In genomic region chr14:37597538-37598084, GRCh38 we compare ENCODE assay signal across 10 cellular contexts. TPM values are rescaled to one million over a fixed set of nuclear protein-coding genes. Genes with fewer than 3 reads are reported as not detected.
DNase-seq lines count a peak whose midpoint lies in the region; ATAC-seq, FAIRE-seq and TF ChIP-seq lines count a peak whose summit lies in the region.
"Had no signal": no experiment of that assay in that cellular context is flagged by ENCODE, and none has a peak within 500 bp of the region (broad histone marks: within the 10 kb centered on the region; RNA-seq: fewer than 3 reads in every experiment).

No MANE protein-coding gene starts in this region.

- peaks cover 22% of the 10 kb centered on the region for H3K4me1 ChIP-seq in ectodermal cell (ENCODE audit: control insufficient read depth, insufficient read depth, low read length)
- no peaks in the 10 kb centered on the region for H3K4me1 ChIP-seq in naive thymus-derived CD4-positive, alpha-beta T cell (ENCODE audit: control insufficient read depth in 2 of 2, insufficient read depth in 2 of 2, low read length in 2 of 2)

- CTCF ChIA-PET in naive thymus-derived CD4-positive, alpha-beta T cell (lab: Charles Lee): no interaction called here

- 4 to 5% methylated on average over 23 of the region's 23 CpGs for WGBS in ectodermal cell, 2 experiments

- no peak overlapping the region for H3K27ac ChIP-seq in ectodermal cell (ENCODE audit: insufficient read depth, low read depth, low read length, poor library complexity, severe bottlenecking)
- H3K27ac ChIP-seq in naive thymus-derived CD4-positive, alpha-beta T cell (ENCODE audit: low read depth, low read length): no peak overlapping the region
- H3K27ac ChIP-seq: vagina had no signal

- H3K9me3 Mint-ChIP-seq in naive thymus-derived CD4-positive, alpha-beta T cell: peaks cover 0 to 55% (median 9%) of the 10 kb centered on the region in 11 donors
- peaks cover 4% of the 10 kb centered on the region for H3K9me3 Mint-ChIP-seq in stimulated activated effector memory CD8-positive, alpha-beta T cell treated with anti-CD3 and anti-CD28 coated beads, Interleukin-12 subunit alpha, Interleukin-12 subunit beta, amount 100 ng/mL, for 72 hours

- intact Hi-C loops in naive thymus-derived CD4-positive, alpha-beta T cell (cut with micrococcal nuclease): loop anchor here in 1 of 2 donors (5.0 to 10.0 kb wide), 3 partner anchors 277 to 1075 kb away; partner anchors contain the start of genes NKX2-1 and PAX9

- no peak for ATAC-seq in naive thymus-derived CD4-positive, alpha-beta T cell
- ATAC-seq in stimulated activated effector memory CD8-positive, alpha-beta T cell treated with anti-CD3 and anti-CD28 coated beads, Interleukin-12 subunit alpha, Interleukin-12 subunit beta, amount 100 ng/mL, for 72 hours: no peak
- ATAC-seq in GM18519 (IDR thresholded peaks at IDR 0.05; ENCODE audit: low FRiP score, unreplicated experiment) (no peak), HG03045 (IDR thresholded peaks at IDR 0.05; ENCODE audit: unreplicated experiment) (no peak)

- DNase-seq in COLO668 (lab: John Stamatoyannopoulos, UW; ENCODE audit: unreplicated experiment): peak; percentile 90
- DNase-seq in LNCaP clone FGC (ENCODE audit: low read depth): no peak
- DNase-seq in naive thymus-derived CD4-positive, alpha-beta T cell: no peak
- no peak for DNase-seq in stimulated activated effector memory CD8-positive, alpha-beta T cell treated with anti-CD3 and anti-CD28 coated beads, Interleukin-12 subunit alpha, Interleukin-12 subunit beta, amount 100 ng/mL, for 72 hours (ENCODE audit: low spot score in 2 of 2)
- DNase-seq in frontal cortex (ENCODE audit: low spot score in 2 of 2): no peak
- DNase-seq: hypothalamus had no signal

- H3K4me1 Mint-ChIP-seq in naive thymus-derived CD4-positive, alpha-beta T cell: peaks cover 7 to 59% (median 32%) of the 10 kb centered on the region in 7 donors
- H3K4me1 Mint-ChIP-seq in stimulated activated effector memory CD8-positive, alpha-beta T cell treated with anti-CD3 and anti-CD28 coated beads, Interleukin-12 subunit alpha, Interleukin-12 subunit beta, amount 100 ng/mL, for 72 hours: peaks cover 15% of the 10 kb centered on the region

- FAIRE-seq in frontal cortex (lab: Jason Lieb, UNC): no peak

- peak overlapping the region in 1 of 9 donors; percentile 23 for H3K27ac Mint-ChIP-seq in naive thymus-derived CD4-positive, alpha-beta T cell
- H3K27ac Mint-ChIP-seq in stimulated activated effector memory CD8-positive, alpha-beta T cell treated with anti-CD3 and anti-CD28 coated beads, Interleukin-12 subunit alpha, Interleukin-12 subunit beta, amount 100 ng/mL, for 72 hours: no peak overlapping the region

- H3K36me3 ChIP-seq in ectodermal cell (ENCODE audit: control insufficient read depth, insufficient read depth, low read length): no peaks in the 10 kb centered on the region
- H3K36me3 ChIP-seq in naive thymus-derived CD4-positive, alpha-beta T cell (ENCODE audit: control insufficient read depth in 2 of 3, insufficient read depth in 3 of 3, low read length in 3 of 3): no peaks in the 10 kb centered on the region
- H3K36me3 ChIP-seq: vagina had no signal

- H3K9me3 ChIP-seq in ectodermal cell (ENCODE audit: control insufficient read depth, low read length): no peaks in the 10 kb centered on the region
- no peaks in the 10 kb centered on the region for H3K9me3 ChIP-seq in naive thymus-derived CD4-positive, alpha-beta T cell (ENCODE audit: control insufficient read depth in 2 of 3, low read length in 3 of 3)
- H3K9me3 ChIP-seq: vagina had no signal

- peaks cover 0 to 9% (median 0%) of the 10 kb centered on the region in 5 donors for H3K36me3 Mint-ChIP-seq in naive thymus-derived CD4-positive, alpha-beta T cell
- H3K36me3 Mint-ChIP-seq in stimulated activated effector memory CD8-positive, alpha-beta T cell treated with anti-CD3 and anti-CD28 coated beads, Interleukin-12 subunit alpha, Interleukin-12 subunit beta, amount 100 ng/mL, for 72 hours: peaks cover 5% of the 10 kb centered on the region

- POLR2A ChIA-PET in naive thymus-derived CD4-positive, alpha-beta T cell (lab: Charles Lee): no interaction called here

- peak overlapping the region in 8 of 10 donors; percentile 16 to 82 (median 45) for H3K4me3 Mint-ChIP-seq in naive thymus-derived CD4-positive, alpha-beta T cell
- H3K4me3 Mint-ChIP-seq in stimulated activated effector memory CD8-positive, alpha-beta T cell treated with anti-CD3 and anti-CD28 coated beads, Interleukin-12 subunit alpha, Interleukin-12 subunit beta, amount 100 ng/mL, for 72 hours: no peak overlapping the region

- peak overlapping the region; percentile 69 for H3K4me3 ChIP-seq in LNCaP clone FGC (ENCODE audit: low read depth, low read length)
- H3K4me3 ChIP-seq in ectodermal cell (ENCODE audit: insufficient read depth, low read depth, low read length): peak overlapping the region; percentile 25
- no peak overlapping the region for H3K4me3 ChIP-seq in naive thymus-derived CD4-positive, alpha-beta T cell (ENCODE audit: low read length)

- TF ChIP-seq CTCF in LNCaP clone FGC (IDR thresholded peaks at IDR 0.05; ENCODE audit: control insufficient read depth, extremely low read depth, insufficient read depth): peak; percentile 41

- H3K27me3 ChIP-seq in ectodermal cell (ENCODE audit: control insufficient read depth, insufficient read depth, low read length, poor library complexity, severe bottlenecking): peaks cover 100% of the 10 kb centered on the region
- peaks cover 11 to 31% of the 10 kb centered on the region in 2 donors for H3K27me3 ChIP-seq in naive thymus-derived CD4-positive, alpha-beta T cell (ENCODE audit: control insufficient read depth in 2 of 2, insufficient read depth in 2 of 2, low read length in 2 of 2)

- H3K27me3 Mint-ChIP-seq in naive thymus-derived CD4-positive, alpha-beta T cell: peaks cover 74 to 81% (median 79%) of the 10 kb centered on the region in 5 donors

RNA-seq across cellular contexts. Expression of gene TTC6, which starts 2.2 kb away (rescaled TPM):
- polyA plus RNA-seq in ectodermal cell (2013, experiment 1 of 4): not detected
- 0.34 TPM for polyA plus RNA-seq in ectodermal cell (2013, experiment 2 of 4)
- polyA plus RNA-seq in ectodermal cell (2013, experiment 3 of 4): 0.43 TPM
- polyA plus RNA-seq in ectodermal cell (2013, experiment 4 of 4): 0.08 TPM
- total RNA-seq in naive thymus-derived CD4-positive, alpha-beta T cell: not detected
- polyA plus RNA-seq in naive thymus-derived CD4-positive, alpha-beta T cell: not detected
- total RNA-seq in frontal cortex: 0.41 TPM

RNA-seq across cellular contexts. Expression of gene FOXA1, which starts 2.6 kb away (rescaled TPM):
- 0.76 TPM for polyA plus RNA-seq in ectodermal cell (2013, experiment 1 of 4)
- 1.1 TPM for polyA plus RNA-seq in ectodermal cell (2013, experiment 2 of 4)
- 1.2 TPM for polyA plus RNA-seq in ectodermal cell (2013, experiment 3 of 4)
- polyA plus RNA-seq in ectodermal cell (2013, experiment 4 of 4): 1.4 TPM
- not detected for total RNA-seq in naive thymus-derived CD4-positive, alpha-beta T cell
- polyA plus RNA-seq in naive thymus-derived CD4-positive, alpha-beta T cell: not detected
- not detected for total RNA-seq in frontal cortex
